ENCODE assay signal across 12 cellular contexts in genomic region chr1:243447342-243447741, GRCh38.
A peak's percentile ranks its signal among the peaks of the same experiment; 100 is the strongest.
DNase-seq lines count a peak whose midpoint lies in the region; ATAC-seq, FAIRE-seq and TF ChIP-seq lines count a peak whose summit lies in the region.
"Had no signal": no experiment of that assay in that cellular context is flagged by ENCODE, and none has a peak within 500 bp of the region (broad histone marks: within the 10 kb centered on the region; RNA-seq: fewer than 3 reads in every experiment).

No MANE protein-coding gene starts in this region.

- H3K79me2 ChIP-seq in K562 (ENCODE audit: control insufficient read depth, insufficient read depth, low read length), result no peaks in the 10 kb centered on the region

- WGBS in K562 (ENCODE audit: insufficient coverage, low coverage, missing lambda C conversion rate), result 13% methylated on average over 3 of the region's 3 CpGs

- no TSS peak for BruUV-seq in K562 (replicated peaks; lab: Mats Ljungman, UMichigan)

- no peak overlapping the region for H2AFZ ChIP-seq in K562 (ENCODE audit: low read depth, low read length)

- H3K9me3 ChIP-seq in K562 (replicated peaks; ENCODE audit: control insufficient read depth, insufficient read depth, low read depth, low read length), result no peaks in the 10 kb centered on the region
- no peaks in the 10 kb centered on the region for H3K9me3 ChIP-seq in left lung
- H3K9me3 ChIP-seq: Peyer's patch had no signal

- POLR2A ChIA-PET in BJ (lab: Charles Lee), result no interaction called here
- POLR2A ChIA-PET in K562 (lab: Yijun Ruan, JAX), result no interaction called here

- in situ Hi-C loops in K562 (cut with MboI), result no loop called here

- FAIRE-seq in K562 (lab: Jason Lieb, UNC), result peak; percentile 71
- FAIRE-seq: GM18507 had no signal

- H4K20me1 ChIP-seq in K562 (replicated peaks; ENCODE audit: control insufficient read depth, insufficient read depth, low read length), result no peaks in the 10 kb centered on the region

- H3K4me1 ChIP-seq in K562 (replicated peaks in 1 of 2; ENCODE audit: control insufficient read depth in 2 of 2, insufficient read depth in 2 of 2, low read length in 2 of 2), result peaks cover 0 to 33% of the 10 kb centered on the region in 2 experiments; a peak in 2 of 5 replicates
- H3K4me1 ChIP-seq in left lung, result peaks cover 0 to 35% of the 10 kb centered on the region in 2 donors
- H3K4me1 ChIP-seq: Peyer's patch had no signal

- DNase-seq in BJ (ENCODE audit: low read depth) (peak; percentile 5), HPDE6-E6E7 (ENCODE audit: extremely low spot score) (peak; percentile 14), K562 (ENCODE audit: extremely low read depth in 1 of 4, low spot score in 3 of 4) (peak; percentile 58 to 79 (median 67)), left lung (no peak), NCI-H774 (lab: John Stamatoyannopoulos, UW) (no peak)
- no peak for DNase-seq in stimulated activated CD4-positive, alpha-beta T cell treated with anti-CD3 and anti-CD28 coated beads, Interleukin-12 subunit alpha, Interleukin-12 subunit beta, amount 100 ng/mL, for 4 hours
- DNase-seq in activated CD8-positive, alpha-beta memory T cell treated with anti-CD3 and anti-CD28 coated beads, Interleukin-2, amount 50 U/mL, for 48 hours, result no peak
- DNase-seq: NCI-H2081; Peyer's patch; stimulated activated naive B cell treated with anti-CD40 and anti-IgM and Interleukin-4, amounts not matched to agents 10 μg/mL and 1 μg/mL and 100 μg/mL, for 72 hours had no signal

- peak overlapping the region; percentile 9; the same call in 1 of the 2 replicates for H3K4me2 ChIP-seq in K562 (ENCODE audit: insufficient read depth, low read length)

- TF ChIP-seq POLR2A in K562 (conservative IDR thresholded peaks at IDR 0.05), result no peak

- H3K9ac ChIP-seq in K562 (ENCODE audit: insufficient read depth in 1 of 2, low read depth in 2 of 2, low read length in 2 of 2), result no peak overlapping the region

- H3K27ac ChIP-seq in K562 (ENCODE audit: extremely low read depth, low read depth, low read length), result peak overlapping the region; percentile 32; the same call in 1 of the 3 replicates
- H3K27ac ChIP-seq in left lung, result no peak overlapping the region
- H3K27ac ChIP-seq: Peyer's patch had no signal

- no peak for TF ChIP-seq CTCF in BJ (IDR thresholded peaks at IDR 0.05; ENCODE audit: insufficient read depth, low read depth, low read length)
- TF ChIP-seq CTCF in K562 (IDR thresholded peaks at IDR 0.05 in 2 of 3, conservative IDR thresholded peaks at IDR 0.05 in 1 of 3; ENCODE audit: insufficient read depth in 2 of 3, low read depth in 1 of 3, low read length in 3 of 3), result no peak
- TF ChIP-seq CTCF in left lung (IDR thresholded peaks at IDR 0.05), result no peak

- CTCF ChIA-PET in BJ (lab: Yijun Ruan, JAX) (no interaction called here), K562 (lab: Yijun Ruan, JAX; ENCODE audit: low intra/inter-chr PET ratio) (no interaction called here)

- ATAC-seq in K562 (peak; percentile 87), left lung (peak; percentile 59), HG03439 (IDR thresholded peaks at IDR 0.05; ENCODE audit: unreplicated experiment) (no peak)
- ATAC-seq: stimulated activated naive B cell treated with anti-CD40 and anti-IgM and Interleukin-4, amounts not matched to agents 10 μg/mL and 1 μg/mL and 100 μg/mL, for 72 hours had no signal

- H3K4me3 ChIP-seq in BJ (ENCODE audit: low read depth, low read length), result no peak overlapping the region
- H3K4me3 ChIP-seq in K562, result no peak overlapping the region
- no peak overlapping the region for H3K4me3 ChIP-seq in left lung
- H3K4me3 ChIP-seq: Peyer's patch had no signal

- intact Hi-C loops in K562 (cut with micrococcal nuclease), result no loop called here
- intact Hi-C loops in left lung (cut with DNase I), result no loop called here

- TF ChIP-seq EP300 in K562 (IDR thresholded peaks at IDR 0.05; ENCODE audit: low read length), result peak; percentile 21; the same call in 1 of the 2 replicates

- TF ChIP-seq RAD21 in K562 (CRISPR knock-in tag; conservative IDR thresholded peaks at IDR 0.05 in 1 of 2, IDR thresholded peaks at IDR 0.05 in 1 of 2), result no peak

- no peaks in the 10 kb centered on the region for H3K9me1 ChIP-seq in K562 (ENCODE audit: control insufficient read depth, insufficient read depth, low read length)

- H3K36me3 ChIP-seq in BJ (ENCODE audit: control insufficient read depth, insufficient read depth, low read length) (no peaks in the 10 kb centered on the region), K562 (ENCODE audit: control insufficient read depth, insufficient read depth, low read length) (no peaks in the 10 kb centered on the region), left lung (peaks cover 0 to 10% of the 10 kb centered on the region in 2 donors)
- H3K36me3 ChIP-seq: Peyer's patch had no signal

- no peaks in the 10 kb centered on the region for H3K27me3 ChIP-seq in BJ (ENCODE audit: control insufficient read depth, insufficient read depth, low read length)
- H3K27me3 ChIP-seq in K562 (ENCODE audit: control insufficient read depth in 2 of 2, insufficient read depth in 2 of 2, low read length in 2 of 2), result no peaks in the 10 kb centered on the region
- H3K27me3 ChIP-seq in left lung, result no peaks in the 10 kb centered on the region
- H3K27me3 ChIP-seq: Peyer's patch had no signal

TF ChIP-seq in K562, 482 proteins besides CTCF, POLR2A, EP300 and RAD21 (continues in another document):
- TF ChIP-seq ZNF384 (IDR thresholded peaks at IDR 0.05; ENCODE audit: low read depth, low read length), result 0 out of 2 replicates have a peak, but pooled peaks have one; percentile 28
- no peak for TF ChIP-seq ZNF740 (CRISPR knock-in tag; IDR thresholded peaks at IDR 0.05)
- TF ChIP-seq ZNF740 (tag; IDR thresholded peaks at IDR 0.05), result no peak
- no peak for TF ChIP-seq TAF9B (IDR thresholded peaks at IDR 0.05; ENCODE audit: partially characterized antibody)
- TF ChIP-seq FOSL1 (tag; conservative IDR thresholded peaks at IDR 0.05), result peak; percentile 77
- peak; percentile 46; the same call in 1 of the 2 replicates for TF ChIP-seq VEZF1 (CRISPR knock-in tag; IDR thresholded peaks at IDR 0.05)
- TF ChIP-seq NFYB (IDR thresholded peaks at IDR 0.05; ENCODE audit: extremely low read depth, insufficient read length), result no peak
- TF ChIP-seq FOXK2 (conservative IDR thresholded peaks at IDR 0.05 in 1 of 2, IDR thresholded peaks at IDR 0.05 in 1 of 2; ENCODE audit: low read depth in 2 of 2), result peak; percentile 95
- TF ChIP-seq TAL1 (IDR thresholded peaks at IDR 0.05), result peak; percentile 14; the same call in 1 of the 2 replicates
- peak; percentile 43; the same call in 1 of the 2 replicates for TF ChIP-seq CEBPB (tag; IDR thresholded peaks at IDR 0.05)
- TF ChIP-seq MCM5 (IDR thresholded peaks at IDR 0.05; ENCODE audit: low read depth), result no peak
- no peak for TF ChIP-seq PATZ1 (CRISPR knock-in tag; IDR thresholded peaks at IDR 0.05; ENCODE audit: borderline replicate concordance)
- no peak for TF ChIP-seq GTF2B (IDR thresholded peaks at IDR 0.05; ENCODE audit: extremely low read depth, insufficient read length)
- peak; percentile 1 for TF ChIP-seq FOS (IDR thresholded peaks at IDR 0.05; ENCODE audit: extremely low read depth, insufficient read length)
- TF ChIP-seq SMARCB1 (IDR thresholded peaks at IDR 0.05; ENCODE audit: insufficient read length, low read depth), result no peak
- no peak for TF ChIP-seq ZNF785 (CRISPR knock-in tag; IDR thresholded peaks at IDR 0.05)
- TF ChIP-seq EP400 (IDR thresholded peaks at IDR 0.05), result peak; percentile 30; the same call in 1 of the 2 replicates

Comparison
In these comparisons a context has a peak if more than half of its experiments do, and no peak if none do; other contexts are left out.
1. DNase-seq: peak in BJ (single experiment), HPDE6-E6E7 (single experiment) and K562 (4 of 4); none in left lung (0 of 2), stimulated activated CD4-positive, alpha-beta T cell treated with anti-CD3 and anti-CD28 coated beads, Interleukin-12 subunit alpha, Interleukin-12 subunit beta, amount 100 ng/mL, for 4 hours (single experiment), NCI-H774 (single experiment) and activated CD8-positive, alpha-beta memory T cell treated with anti-CD3 and anti-CD28 coated beads, Interleukin-2, amount 50 U/mL, for 48 hours (single experiment).